In the genomic region with DNA sequence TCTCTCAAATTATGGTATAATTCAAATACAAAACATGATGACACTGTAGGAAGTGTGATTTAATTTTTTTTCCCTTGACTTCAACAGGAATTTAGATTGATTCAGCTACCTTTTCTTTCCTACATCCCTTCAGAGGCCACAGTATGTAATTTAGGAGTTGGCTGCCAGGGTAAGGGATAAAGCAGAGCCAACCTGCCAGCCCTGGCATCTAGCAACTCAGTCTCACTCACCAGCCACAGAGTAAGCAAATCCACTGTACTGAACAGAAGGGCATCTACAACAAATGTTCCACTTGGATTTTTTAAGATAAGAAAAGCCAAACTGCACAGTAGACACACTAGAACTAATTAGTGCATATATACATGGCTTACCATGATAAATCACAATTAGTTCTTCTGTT, we compare ENCODE assay signal across 18 cellular contexts. TPM values are rescaled to one million over a fixed set of nuclear protein-coding genes. Genes with fewer than 3 reads are reported as not detected.
DNase-seq lines count a peak whose midpoint lies in the region; ATAC-seq and TF ChIP-seq lines count a peak whose summit lies in the region.
"Had no signal": no experiment of that assay in that cellular context is flagged by ENCODE, and none has a peak within 500 bp of the region (broad histone marks: within the 10 kb centered on the region; RNA-seq: fewer than 3 reads in every experiment).

No MANE protein-coding gene starts in this region.

- peaks cover 2% of the 10 kb centered on the region for H3K36me3 Mint-ChIP-seq in CD4-positive, CD25-positive, alpha-beta regulatory T cell
- peaks cover 10% of the 10 kb centered on the region for H3K36me3 Mint-ChIP-seq in IgD-negative memory B cell

- H3K4me1 Mint-ChIP-seq in CD4-positive, CD25-positive, alpha-beta regulatory T cell, result peaks cover 27 to 52% (median 39%) of the 10 kb centered on the region in 4 donors
- H3K4me1 Mint-ChIP-seq in IgD-negative memory B cell, result peaks cover 26 to 35% (median 28%) of the 10 kb centered on the region in 3 donors

- no peak overlapping the region for H3K4me3 Mint-ChIP-seq in CD4-positive, CD25-positive, alpha-beta regulatory T cell
- H3K4me3 Mint-ChIP-seq in IgD-negative memory B cell, result no peak overlapping the region

- no peak overlapping the region for H3K4me3 ChIP-seq in CD4-positive, CD25-positive, alpha-beta regulatory T cell (ENCODE audit: low read depth, low read length)
- H3K4me3 ChIP-seq in osteoblast (ENCODE audit: insufficient read depth, low read length), result no peak overlapping the region
- H3K4me3 ChIP-seq in BE2C (ENCODE audit: low read depth, low read length), result no peak overlapping the region
- H3K4me3 ChIP-seq: A549; BLaER1 treated with 17β-estradiol and CSF1 and Interleukin-3, amounts not matched to agents 10 nM and 100 nM had no signal

- peaks cover 35% of the 10 kb centered on the region for H3K4me1 ChIP-seq in CD4-positive, CD25-positive, alpha-beta regulatory T cell (ENCODE audit: control insufficient read depth, insufficient read depth, low read length, poor library complexity, severe bottlenecking)
- H3K4me1 ChIP-seq in osteoblast (ENCODE audit: insufficient read depth, low read length) (peaks cover 22% of the 10 kb centered on the region), BE2C (no peaks in the 10 kb centered on the region)

- no peaks in the 10 kb centered on the region for H4K20me1 ChIP-seq in osteoblast (ENCODE audit: insufficient read depth, low read length)
- H4K20me1 ChIP-seq: BLaER1 treated with 17β-estradiol and CSF1 and Interleukin-3, amounts not matched to agents 10 nM and 100 nM had no signal

- H2AFZ ChIP-seq in osteoblast (ENCODE audit: low read length), result no peak overlapping the region

- peak overlapping the region in 2 of 3 donors; percentile 20 to 47 for H3K27ac Mint-ChIP-seq in CD4-positive, CD25-positive, alpha-beta regulatory T cell
- peak overlapping the region in 2 of 3 donors; percentile 16 to 81 for H3K27ac Mint-ChIP-seq in IgD-negative memory B cell

- H3K79me2 ChIP-seq in osteoblast (ENCODE audit: insufficient read depth, low read length), result no peaks in the 10 kb centered on the region

- no peak for DNase-seq in CD4-positive, CD25-positive, alpha-beta regulatory T cell
- no peak for DNase-seq in epithelial cell of prostate (ENCODE audit: low read depth, low spot score)
- DNase-seq in osteoblast (ENCODE audit: insufficient read length, low spot score, missing footprints), result peak; percentile 10
- no peak for DNase-seq in NK-92 (lab: John Stamatoyannopoulos, UW; ENCODE audit: unreplicated experiment)
- no peak for DNase-seq in NCI-H345 (lab: John Stamatoyannopoulos, UW)
- no peak for DNase-seq in BE2C
- DNase-seq: DND-41, NCI-H1436 treated with DMSO at 0.1 percent for 48 hours, NCI-H2081 treated with DMSO at 0.1 percent for 48 hours, NCI-H510A, NCI-H748 treated with DMSO at 0.1 percent for 48 hours, RPMI8226, SHP77 treated with DMSO at 0.1 percent for 48 hours, SK-N-SH had no signal

- ATAC-seq in CD4-positive, CD25-positive, alpha-beta regulatory T cell (ENCODE audit: low read depth in 2 of 2), result no peak
- ATAC-seq: A549 had no signal

- no peak for TF ChIP-seq CTCF in osteoblast (IDR thresholded peaks at IDR 0.05; ENCODE audit: extremely low read depth, low read depth, low read length)
- TF ChIP-seq CTCF in BE2C (IDR thresholded peaks at IDR 0.05; ENCODE audit: low read depth, low read length), result no peak

- H3K27ac ChIP-seq in CD4-positive, CD25-positive, alpha-beta regulatory T cell (ENCODE audit: insufficient read depth, low read length, poor library complexity, severe bottlenecking), result no peak overlapping the region
- H3K27ac ChIP-seq in epithelial cell of prostate, result peak overlapping the region; percentile 13
- no peak overlapping the region for H3K27ac ChIP-seq in osteoblast (ENCODE audit: low read depth, low read length)
- H3K27ac ChIP-seq: BLaER1 treated with 17β-estradiol and CSF1 and Interleukin-3, amounts not matched to agents 10 nM and 100 nM; KMS-11 had no signal

- H3K4me2 ChIP-seq in osteoblast (ENCODE audit: insufficient read depth, low read length), result no peak overlapping the region
- H3K4me2 ChIP-seq: A549; BLaER1 treated with 17β-estradiol and CSF1 and Interleukin-3, amounts not matched to agents 10 nM and 100 nM; KMS-11; SK-N-SH had no signal

- H3K9me3 ChIP-seq in CD4-positive, CD25-positive, alpha-beta regulatory T cell (ENCODE audit: control insufficient read depth in 2 of 2, low read length in 2 of 2), result no peaks in the 10 kb centered on the region
- H3K9me3 ChIP-seq in osteoblast (ENCODE audit: low read depth, low read length), result no peaks in the 10 kb centered on the region
- no peaks in the 10 kb centered on the region for H3K9me3 ChIP-seq in BE2C
- H3K9me3 ChIP-seq: A549, SK-N-SH had no signal

- H3K27me3 Mint-ChIP-seq in CD4-positive, CD25-positive, alpha-beta regulatory T cell, result no peaks in the 10 kb centered on the region
- H3K27me3 Mint-ChIP-seq in IgD-negative memory B cell, result peaks cover 2% of the 10 kb centered on the region

- H3K36me3 ChIP-seq in CD4-positive, CD25-positive, alpha-beta regulatory T cell (ENCODE audit: control insufficient read depth, insufficient read depth, low read length), result no peaks in the 10 kb centered on the region
- H3K36me3 ChIP-seq in osteoblast (ENCODE audit: insufficient read depth, low read length) (no peaks in the 10 kb centered on the region), BE2C (no peaks in the 10 kb centered on the region)

- H3K27me3 ChIP-seq in CD4-positive, CD25-positive, alpha-beta regulatory T cell (ENCODE audit: control insufficient read depth, insufficient read depth, low read length), result no peaks in the 10 kb centered on the region
- no peaks in the 10 kb centered on the region for H3K27me3 ChIP-seq in osteoblast (ENCODE audit: insufficient read depth, low read length)
- no peaks in the 10 kb centered on the region for H3K27me3 ChIP-seq in BE2C
- H3K27me3 ChIP-seq: BLaER1 treated with 17β-estradiol and CSF1 and Interleukin-3, amounts not matched to agents 10 nM and 100 nM had no signal

- H3K9me3 Mint-ChIP-seq in CD4-positive, CD25-positive, alpha-beta regulatory T cell, result no peaks in the 10 kb centered on the region
- H3K9me3 Mint-ChIP-seq in IgD-negative memory B cell, result peaks cover 0 to 5% (median 0%) of the 10 kb centered on the region in 3 donors

RNA-seq across cellular contexts. Expression of gene PEX13, which starts 54.3 kb away (rescaled TPM):
- 13.1 TPM for total RNA-seq in CD4-positive, CD25-positive, alpha-beta regulatory T cell
- 10 to 100 TPM in 3 of 4 donors, 1 to 10 TPM in 1; 9.4 to 15.6 (median 13.6) TPM for polyA plus RNA-seq in CD4-positive, CD25-positive, alpha-beta regulatory T cell
- 10.0 TPM for polyA plus RNA-seq in IgD-negative memory B cell
- 33.3 and 34.0 TPM in 2 replicates for total RNA-seq in osteoblast
- polyA plus RNA-seq in BE2C (2012; ENCODE audit: insufficient read depth, insufficient read length, low read depth), result 8.6 TPM

RNA-seq across cellular contexts. Expression of gene PUS10, which starts 54.9 kb away (rescaled TPM):
- total RNA-seq in CD4-positive, CD25-positive, alpha-beta regulatory T cell, result 5.2 TPM
- 1 to 10 TPM; 4.5 to 7.1 (median 5.8) TPM for polyA plus RNA-seq in CD4-positive, CD25-positive, alpha-beta regulatory T cell
- polyA plus RNA-seq in IgD-negative memory B cell, result 6.8 TPM
- total RNA-seq in osteoblast, result 5.6 and 5.8 TPM in 2 replicates
- 3.8 TPM for polyA plus RNA-seq in BE2C (2012; ENCODE audit: insufficient read depth, insufficient read length, low read depth)
